13 cellular contexts compared by ENCODE assay signal in the genomic region with DNA sequence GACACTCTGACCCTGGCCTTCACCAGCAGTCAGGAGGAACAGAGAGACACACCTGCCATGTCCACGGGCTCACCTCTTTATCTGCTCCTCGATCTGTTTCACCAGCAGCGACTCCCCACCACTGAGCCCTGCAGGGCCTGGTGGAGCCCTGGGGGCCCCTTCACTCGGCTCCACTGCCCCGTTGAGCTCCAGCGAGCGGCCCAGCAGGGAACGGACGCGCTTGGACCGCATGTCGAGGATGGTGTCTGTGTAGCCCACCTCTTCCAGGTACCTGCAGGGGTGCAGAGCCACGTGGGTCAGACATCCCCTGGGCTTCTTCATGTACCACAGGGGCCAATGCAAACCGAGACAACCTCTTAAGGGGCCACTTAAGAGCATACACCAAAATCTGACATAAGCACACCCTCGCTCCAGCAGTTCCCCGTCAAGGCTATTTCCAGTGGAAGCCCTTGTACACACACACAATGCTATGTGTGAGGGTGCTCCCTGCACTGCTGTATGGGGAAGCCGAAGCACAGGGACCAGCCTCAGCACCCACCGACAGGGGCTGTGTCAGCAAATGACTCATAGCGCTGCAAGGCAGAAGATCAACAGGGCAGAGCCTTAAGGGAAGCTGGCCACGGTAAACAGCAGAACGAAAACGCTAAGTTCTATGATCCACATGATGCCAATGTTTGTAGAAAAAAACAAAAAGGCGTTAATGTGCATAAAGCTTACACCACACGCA. TPM values are rescaled to one million over a fixed set of nuclear protein-coding genes. Genes with fewer than 3 reads are reported as not detected.
DNase-seq lines count a peak whose midpoint lies in the region; ATAC-seq and TF ChIP-seq lines count a peak whose summit lies in the region.
"Had no signal": no experiment of that assay in that cellular context is flagged by ENCODE, and none has a peak within 500 bp of the region (broad histone marks: within the 10 kb centered on the region; RNA-seq: fewer than 3 reads in every experiment).

No MANE protein-coding gene starts in this region.

- no peak overlapping the region for H2BK5ac ChIP-seq in mesenchymal stem cell (ENCODE audit: low read depth, low read length, poor library complexity, severe bottlenecking)

- no peak overlapping the region for H3K14ac ChIP-seq in mesenchymal stem cell (ENCODE audit: low read length in 2 of 2)

- 78% methylated on average over 22 of the region's 24 CpGs for WGBS in mesenchymal stem cell

- H3K9ac ChIP-seq in BLaER1 treated with 17β-estradiol and CSF1 and Interleukin-3, amounts not matched to agents 10 nM and 100 nM = peak overlapping the region in 8 of 11 experiments; percentile 9 to 60 (median 30); a peak in 8 of 22 replicates
- H3K9ac ChIP-seq in mesenchymal stem cell (ENCODE audit: low read length) = no peak overlapping the region

- no peak for ATAC-seq in central memory CD8-positive, alpha-beta T cell (replicated peaks; ENCODE audit: extremely low read depth, poor library complexity, severe bottlenecking)
- no peak for ATAC-seq in activated CD8-positive, alpha-beta T cell treated with anti-CD3 and anti-CD28 coated beads for 36 hours
- ATAC-seq in GM21360 (IDR thresholded peaks at IDR 0.05; ENCODE audit: unreplicated experiment) (no peak), HG03196 (IDR thresholded peaks at IDR 0.05; ENCODE audit: unreplicated experiment) (no peak)
- ATAC-seq: body of pancreas had no signal

- no peak overlapping the region for H3K4me3 Mint-ChIP-seq in central memory CD8-positive, alpha-beta T cell
- H3K4me3 Mint-ChIP-seq in activated CD8-positive, alpha-beta T cell treated with anti-CD3 and anti-CD28 coated beads for 36 hours = no peak overlapping the region

- peak overlapping the region; percentile 62 for H3K27ac Mint-ChIP-seq in central memory CD8-positive, alpha-beta T cell (ENCODE audit: low read depth)
- H3K27ac Mint-ChIP-seq in activated CD8-positive, alpha-beta T cell treated with anti-CD3 and anti-CD28 coated beads for 36 hours = no peak overlapping the region

- peaks cover 24% of the 10 kb centered on the region for H3K4me1 Mint-ChIP-seq in central memory CD8-positive, alpha-beta T cell
- H3K4me1 Mint-ChIP-seq in activated CD8-positive, alpha-beta T cell treated with anti-CD3 and anti-CD28 coated beads for 36 hours (ENCODE audit: low read depth) = peaks cover 11% of the 10 kb centered on the region

- peak overlapping the region in 5 of 11 experiments; percentile 43 to 64 (median 60); a peak in 11 of 22 replicates for H3K27ac ChIP-seq in BLaER1 treated with 17β-estradiol and CSF1 and Interleukin-3, amounts not matched to agents 10 nM and 100 nM
- H3K27ac ChIP-seq in mesenchymal stem cell (ENCODE audit: low read length, poor library complexity, severe bottlenecking) = peak overlapping the region; percentile 24

- H3K79me1 ChIP-seq in mesenchymal stem cell (replicated peaks; ENCODE audit: low read length, poor library complexity, severe bottlenecking) = peaks cover 26% of the 10 kb centered on the region

- CTCF ChIA-PET in activated CD8-positive, alpha-beta T cell treated with anti-CD3 and anti-CD28 coated beads for 36 hours (lab: Charles Lee) = interaction anchor here (2.1 kb wide), 1 partner anchor 29 kb away, joined by 7 read pairs; no protein-coding TSS in a partner anchor

- intact Hi-C loops in activated CD8-positive, alpha-beta T cell treated with anti-CD3 and anti-CD28 coated beads for 36 hours (cut with micrococcal nuclease) = no loop called here

- peak; percentile 82 for DNase-seq in NOMO-1 treated with DMSO at 0.1 percent for 48 hours (lab: John Stamatoyannopoulos, UW; ENCODE audit: unreplicated experiment)
- DNase-seq in central memory CD8-positive, alpha-beta T cell (ENCODE audit: low spot score in 2 of 2) = no peak
- DNase-seq in mesenchymal stem cell = peak; percentile 76
- no peak for DNase-seq in AG08395 (ENCODE audit: low spot score)
- no peak for DNase-seq in activated CD8-positive, alpha-beta T cell treated with anti-CD3 and anti-CD28 coated beads for 36 hours
- DNase-seq: activated T-cell treated with anti-CD3 and anti-CD28 coated beads, Interleukin-2, amount 50 U/mL, for 1 hour; NCI-H1694 treated with DMSO at 0.1 percent for 48 hours; sigmoid colon; transverse colon had no signal

- H3K18ac ChIP-seq in mesenchymal stem cell (ENCODE audit: low read depth in 1 of 2, low read length in 2 of 2) = no peak overlapping the region

- no peak for TF ChIP-seq CTCF in activated CD8-positive, alpha-beta T cell treated with anti-CD3 and anti-CD28 coated beads for 36 hours (IDR thresholded peaks at IDR 0.05)

- H4K8ac ChIP-seq in mesenchymal stem cell (ENCODE audit: low read length) = no peak overlapping the region

- H3K4me3 ChIP-seq in BLaER1 treated with 17β-estradiol and CSF1 and Interleukin-3, amounts not matched to agents 10 nM and 100 nM = peak overlapping the region in 3 of 10 experiments; percentile 15 to 40 (median 28); a peak in 3 of 20 replicates
- no peak overlapping the region for H3K4me3 ChIP-seq in mesenchymal stem cell (ENCODE audit: insufficient read depth in 1 of 2, low read depth in 1 of 2, low read length in 2 of 2)
- H3K4me3 ChIP-seq: body of pancreas, sigmoid colon, transverse colon had no signal

- no peak overlapping the region for H2BK15ac ChIP-seq in mesenchymal stem cell (ENCODE audit: low read depth, poor library complexity, severe bottlenecking)

- H2AFZ ChIP-seq in mesenchymal stem cell (ENCODE audit: low read depth, low read length) = no peak overlapping the region

- H3K36me3 ChIP-seq in BLaER1 treated with 17β-estradiol and CSF1 and Interleukin-3, amounts not matched to agents 10 nM and 100 nM = peaks cover 64 to 100% (median 97%) of the 10 kb centered on the region in 11 experiments
- peaks cover 69 to 78% of the 10 kb centered on the region in 2 experiments for H3K36me3 ChIP-seq in mesenchymal stem cell (ENCODE audit: control insufficient read depth in 1 of 2, insufficient read depth in 2 of 2, low read depth in 1 of 2, low read length in 2 of 2)

- H2BK12ac ChIP-seq in mesenchymal stem cell (ENCODE audit: low read length in 2 of 2) = peak overlapping the region in 1 of 2 experiments; percentile 34

- H2AK5ac ChIP-seq in mesenchymal stem cell (ENCODE audit: low read length, severe bottlenecking) = no peak overlapping the region

- H3K23ac ChIP-seq in mesenchymal stem cell (ENCODE audit: low read length in 2 of 2) = no peak overlapping the region

- peak overlapping the region in 10 of 11 experiments; percentile 7 to 99 (median 95); a peak in 15 of 22 replicates for H3K4me2 ChIP-seq in BLaER1 treated with 17β-estradiol and CSF1 and Interleukin-3, amounts not matched to agents 10 nM and 100 nM
- H3K4me2 ChIP-seq in mesenchymal stem cell (ENCODE audit: low read length, poor library complexity, severe bottlenecking) = no peak overlapping the region

- peak overlapping the region; percentile 41 for H4K91ac ChIP-seq in mesenchymal stem cell (ENCODE audit: low read length)

- peaks cover 78 to 100% (median 98%) of the 10 kb centered on the region in 11 experiments for H4K20me1 ChIP-seq in BLaER1 treated with 17β-estradiol and CSF1 and Interleukin-3, amounts not matched to agents 10 nM and 100 nM

- POLR2A ChIA-PET in activated CD8-positive, alpha-beta T cell treated with anti-CD3 and anti-CD28 coated beads for 36 hours (lab: Charles Lee) = interaction anchor here (1.1 to 2.1 kb wide), 2 partner anchors 13 to 19 kb away, joined by 4 to 9 read pairs; partner anchors contain the start of gene FKRP

- H3K27me3 ChIP-seq in BLaER1 treated with 17β-estradiol and CSF1 and Interleukin-3, amounts not matched to agents 10 nM and 100 nM = no peaks in the 10 kb centered on the region
- H3K27me3 ChIP-seq in mesenchymal stem cell (ENCODE audit: control insufficient read depth in 1 of 2, insufficient read depth in 1 of 2, low read length in 2 of 2) = no peaks in the 10 kb centered on the region
- H3K27me3 ChIP-seq: body of pancreas, sigmoid colon, transverse colon had no signal

- H3K4me1 ChIP-seq in BLaER1 treated with 17β-estradiol and CSF1 and Interleukin-3, amounts not matched to agents 10 nM and 100 nM = peaks cover 56 to 97% (median 67%) of the 10 kb centered on the region in 10 experiments
- H3K4me1 ChIP-seq in mesenchymal stem cell (ENCODE audit: control insufficient read depth, insufficient read depth, low read depth, low read length) = peaks cover 47% of the 10 kb centered on the region
- H3K4me1 ChIP-seq: body of pancreas, transverse colon had no signal

- no peak overlapping the region for H2BK120ac ChIP-seq in mesenchymal stem cell (ENCODE audit: low read depth, low read length)

- no peaks in the 10 kb centered on the region for H3K9me3 ChIP-seq in BLaER1 treated with 17β-estradiol and CSF1 and Interleukin-3, amounts not matched to agents 10 nM and 100 nM (replicated peaks in 1 of 11)
- no peaks in the 10 kb centered on the region for H3K9me3 ChIP-seq in mesenchymal stem cell (ENCODE audit: control insufficient read depth, low read length)
- H3K9me3 ChIP-seq: body of pancreas, sigmoid colon, transverse colon had no signal

- H3K9me3 Mint-ChIP-seq in central memory CD8-positive, alpha-beta T cell = no peaks in the 10 kb centered on the region
- H3K9me3 Mint-ChIP-seq in activated CD8-positive, alpha-beta T cell treated with anti-CD3 and anti-CD28 coated beads for 36 hours = no peaks in the 10 kb centered on the region

- H3K4ac ChIP-seq in mesenchymal stem cell (ENCODE audit: low read depth in 1 of 2, low read length in 2 of 2) = no peak overlapping the region

- peaks cover 50% of the 10 kb centered on the region for H3K36me3 Mint-ChIP-seq in central memory CD8-positive, alpha-beta T cell (ENCODE audit: insufficient read depth)
- peaks cover 34% of the 10 kb centered on the region for H3K36me3 Mint-ChIP-seq in activated CD8-positive, alpha-beta T cell treated with anti-CD3 and anti-CD28 coated beads for 36 hours (ENCODE audit: low read depth)

- no peaks in the 10 kb centered on the region for H3K27me3 Mint-ChIP-seq in central memory CD8-positive, alpha-beta T cell
- no peaks in the 10 kb centered on the region for H3K27me3 Mint-ChIP-seq in activated CD8-positive, alpha-beta T cell treated with anti-CD3 and anti-CD28 coated beads for 36 hours

RNA-seq across cellular contexts. Expression of gene FKRP, which starts 12.7 kb away (rescaled TPM):
- 24.9 TPM for polyA plus RNA-seq in mesenchymal stem cell (2013, experiment 1 of 2)
- 24.4 TPM for polyA plus RNA-seq in mesenchymal stem cell (2013, experiment 2 of 2)
- 10 to 100 TPM in 1 of 2 experiments, 1 to 10 TPM in 1; 7.7 to 10.1 TPM for total RNA-seq in activated CD8-positive, alpha-beta T cell treated with anti-CD3 and anti-CD28 coated beads for 36 hours

RNA-seq across cellular contexts. Expression of gene STRN4, which starts 13.1 kb away (rescaled TPM):
- 56.4 TPM for polyA plus RNA-seq in mesenchymal stem cell (2013, experiment 1 of 2)
- polyA plus RNA-seq in mesenchymal stem cell (2013, experiment 2 of 2) = 56.1 TPM
- 10 to 100 TPM; 52.5 to 63.5 TPM for total RNA-seq in activated CD8-positive, alpha-beta T cell treated with anti-CD3 and anti-CD28 coated beads for 36 hours

RNA-seq across cellular contexts. Expression of gene PRKD2, which starts 16.2 kb away (rescaled TPM):
- 25.9 TPM for polyA plus RNA-seq in mesenchymal stem cell (2013, experiment 1 of 2)
- 23.5 TPM for polyA plus RNA-seq in mesenchymal stem cell (2013, experiment 2 of 2)
- total RNA-seq in activated CD8-positive, alpha-beta T cell treated with anti-CD3 and anti-CD28 coated beads for 36 hours = 10 to 100 TPM; 81.1 to 86.0 TPM

RNA-seq across cellular contexts. Expression of gene SLC1A5, which starts 55.3 kb away (rescaled TPM):
- polyA plus RNA-seq in mesenchymal stem cell (2013, experiment 1 of 2) = 164 TPM
- polyA plus RNA-seq in mesenchymal stem cell (2013, experiment 2 of 2) = 163 TPM
- total RNA-seq in activated CD8-positive, alpha-beta T cell treated with anti-CD3 and anti-CD28 coated beads for 36 hours = 100 to 1,000 TPM; 235 TPM

Comparison
In these comparisons a context has a peak if more than half of its experiments do, and no peak if none do; other contexts are left out.
1. DNase-seq: peak in NOMO-1 treated with DMSO at 0.1 percent for 48 hours (single experiment) and mesenchymal stem cell (single experiment); none in central memory CD8-positive, alpha-beta T cell (0 of 2), AG08395 (single experiment) and activated CD8-positive, alpha-beta T cell treated with anti-CD3 and anti-CD28 coated beads for 36 hours (single experiment).